Comparison of ENCODE assay signal across 8 cellular contexts in genomic region chr1:228166170-228166936, GRCh38. TPM values are rescaled to one million over a fixed set of nuclear protein-coding genes. Genes with fewer than 3 reads are reported as not detected.
DNase-seq lines count a peak whose midpoint lies in the region; ATAC-seq, FAIRE-seq and TF ChIP-seq lines count a peak whose summit lies in the region.

No MANE protein-coding gene starts in this region.

- peak overlapping the region; percentile 86 for H3K4me2 ChIP-seq in A549

- TF ChIP-seq POLR2A in A549 (IDR thresholded peaks at IDR 0.05; ENCODE audit: low read length): no peak
- TF ChIP-seq POLR2A in GM12892 (IDR thresholded peaks at IDR 0.05; ENCODE audit: low read depth, low read length): no peak

- TF ChIP-seq RAD21 in A549 (conservative IDR thresholded peaks at IDR 0.05 in 1 of 2, IDR thresholded peaks at IDR 0.05 in 1 of 2): no peak; a peak in 2 of 5 replicates

- H3K9me3 Mint-ChIP-seq in activated CD4-positive, alpha-beta T cell treated with anti-CD3 and anti-CD28 coated beads, Interleukin-2, amount 10 ng/mL, durations not matched to agents 24 days and 14 days: no peaks in the 10 kb centered on the region

- no peaks in the 10 kb centered on the region for H3K36me3 ChIP-seq in ectodermal cell (ENCODE audit: control insufficient read depth, insufficient read depth, low read length)
- peaks cover 0 to 5% of the 10 kb centered on the region in 2 donors for H3K36me3 ChIP-seq in lung (ENCODE audit: control insufficient read depth in 2 of 2, insufficient read depth in 2 of 2, low read length in 2 of 2)

- FAIRE-seq in A549 (lab: Jason Lieb, UNC) (no peak), GM12892 (lab: Jason Lieb, UNC) (peak; percentile 81)

- peaks cover 25% of the 10 kb centered on the region for H3K4me1 Mint-ChIP-seq in activated CD4-positive, alpha-beta T cell treated with anti-CD3 and anti-CD28 coated beads, Interleukin-2, amount 10 ng/mL, durations not matched to agents 24 days and 14 days

- no peaks in the 10 kb centered on the region for H3K27me3 Mint-ChIP-seq in activated CD4-positive, alpha-beta T cell treated with anti-CD3 and anti-CD28 coated beads, Interleukin-2, amount 10 ng/mL, durations not matched to agents 24 days and 14 days

- no peaks in the 10 kb centered on the region for H3K9me3 ChIP-seq in A549
- no peaks in the 10 kb centered on the region for H3K9me3 ChIP-seq in ectodermal cell (ENCODE audit: control insufficient read depth, low read length)
- H3K9me3 ChIP-seq in lung (ENCODE audit: control insufficient read depth in 2 of 2, insufficient read depth in 1 of 2, low read length in 1 of 2): no peaks in the 10 kb centered on the region

- H3K4me3 ChIP-seq in A549: peak overlapping the region; percentile 66
- peak overlapping the region; percentile 71 for H3K4me3 ChIP-seq in ectodermal cell (ENCODE audit: insufficient read depth, low read depth, low read length)
- peak overlapping the region; percentile 66 for H3K4me3 ChIP-seq in lung

- TF ChIP-seq CTCF in A549 (IDR thresholded peaks at IDR 0.05) (peak; percentile 43), lung (IDR thresholded peaks at IDR 0.05; ENCODE audit: control extremely low read depth, extremely low read depth) (no peak)

- WGBS in A549 (ENCODE audit: missing lambda C conversion rate): 30% methylated on average over 15 of the region's 26 CpGs
- 27 to 29% methylated on average over 26 of the region's 26 CpGs for WGBS in ectodermal cell, 2 experiments
- WGBS in lung, 2 donors: 10 to 19% methylated on average over 26 of the region's 26 CpGs

- H3K27ac Mint-ChIP-seq in activated CD4-positive, alpha-beta T cell treated with anti-CD3 and anti-CD28 coated beads, Interleukin-2, amount 10 ng/mL, durations not matched to agents 24 days and 14 days: peak overlapping the region; percentile 96

- H3K27ac ChIP-seq in A549 (peak overlapping the region; percentile 97 to 100), ectodermal cell (ENCODE audit: insufficient read depth, low read depth, low read length, poor library complexity, severe bottlenecking) (peak overlapping the region; percentile 99), lung (ENCODE audit: low read depth in 1 of 2, low read length in 1 of 2) (peak overlapping the region; percentile 98 to 100)

- DNase-seq in A549 (ENCODE audit: low read depth in 1 of 2, low spot score in 1 of 2): peak; percentile 74 to 82
- DNase-seq in GM12892 (ENCODE audit: insufficient read length): no peak
- DNase-seq in NCI-H128 (lab: John Stamatoyannopoulos, UW; ENCODE audit: unreplicated experiment): peak; percentile 25
- DNase-seq in activated CD4-positive, alpha-beta T cell treated with anti-CD3 and anti-CD28 coated beads, Interleukin-2, amount 10 ng/mL, durations not matched to agents 24 days and 14 days: peak; percentile 88
- DNase-seq in lung (ENCODE audit: low spot score): peak; percentile 56
- peak; percentile 27 for DNase-seq in stimulated activated CD8-positive, alpha-beta memory T cell treated with anti-CD3 and anti-CD28 coated beads, Interleukin-12 subunit alpha, Interleukin-12 subunit beta, amount 100 ng/mL, for 1 hour (ENCODE audit: low read depth)

- H3K36me3 Mint-ChIP-seq in activated CD4-positive, alpha-beta T cell treated with anti-CD3 and anti-CD28 coated beads, Interleukin-2, amount 10 ng/mL, durations not matched to agents 24 days and 14 days (ENCODE audit: low read depth): no peaks in the 10 kb centered on the region

- POLR2A ChIA-PET in A549 (lab: Yijun Ruan, JAX): interaction anchor here (0.8 to 3.4 kb wide), 8 partner anchors 23 to 292 kb away, joined by 3 to 19 read pairs (median 6); partner anchors contain the start of genes ARF1 and GUK1

- CTCF ChIA-PET in A549 (lab: Yijun Ruan, JAX): interaction anchor here (0.9 to 7.4 kb wide), 20 partner anchors 8 to 349 kb away, joined by 3 to 89 read pairs (median 4); no protein-coding TSS in a partner anchor

- H3K4me1 ChIP-seq in A549 (peaks cover 11% of the 10 kb centered on the region; the same call in 2 of the 3 replicates), ectodermal cell (ENCODE audit: control insufficient read depth, insufficient read depth, low read length) (peaks cover 11% of the 10 kb centered on the region), lung (ENCODE audit: control insufficient read depth in 2 of 2, insufficient read depth in 2 of 2, low read length in 2 of 2) (peaks cover 0 to 20% of the 10 kb centered on the region in 2 donors)

- intact Hi-C loops in activated CD4-positive, alpha-beta T cell treated with anti-CD3 and anti-CD28 coated beads, Interleukin-2, amount 10 ng/mL, durations not matched to agents 24 days and 14 days (cut with micrococcal nuclease): loop anchor here (1.0 to 10.0 kb wide), 9 partner anchors 26 to 402 kb away; partner anchors contain the start of genes ARF1, GUK1, MRPL55 and RNF187

- H3K27me3 ChIP-seq in ectodermal cell (ENCODE audit: control insufficient read depth, insufficient read depth, low read length, poor library complexity, severe bottlenecking) (no peaks in the 10 kb centered on the region), lung (ENCODE audit: control insufficient read depth, insufficient read depth) (no peaks in the 10 kb centered on the region)

- ATAC-seq in A549: peak; percentile 76 to 85
- ATAC-seq in HG02852 (IDR thresholded peaks at IDR 0.05; ENCODE audit: unreplicated experiment): peak; percentile 17
- peak; percentile 1 for ATAC-seq in lung (ENCODE audit: insufficient read depth, low FRiP score)

- H3K4me3 Mint-ChIP-seq in activated CD4-positive, alpha-beta T cell treated with anti-CD3 and anti-CD28 coated beads, Interleukin-2, amount 10 ng/mL, durations not matched to agents 24 days and 14 days: peak overlapping the region; percentile 91

- no peak for TF ChIP-seq EP300 in A549 (IDR thresholded peaks at IDR 0.05)

RNA-seq across cellular contexts. Expression of gene IBA57, which starts 0.7 kb away (rescaled TPM):
- polyA plus RNA-seq in A549 (2011; rRNA removed): 1.5 TPM in 2 replicates
- 2.8 and 4.7 TPM in 2 replicates for polyA plus RNA-seq in A549 (2012; cell fraction: cytosol; rRNA removed)
- 8.0 and 9.4 TPM in 2 replicates for polyA plus RNA-seq in A549 (2012; cell fraction: nucleus; rRNA removed)
- polyA plus RNA-seq in A549 (2017; fragmentation: RNase III; extraction: RNeasy Plus Mini Kit Qiagen cat#74134 plus additional on column Dnase treatment): 2.2 to 3.1 TPM (median 2.6 TPM) in 3 replicates
- 1.9 and 2.4 TPM in 2 replicates for polyA minus RNA-seq in A549 (2011; rRNA and poly(A)+ RNA removed)
- polyA plus RNA-seq in GM12892 (2012; ENCODE audit: missing spikeins): 1.2 TPM
- total RNA-seq in activated CD4-positive, alpha-beta T cell treated with anti-CD3 and anti-CD28 coated beads, Interleukin-2, amount 10 ng/mL, durations not matched to agents 24 days and 14 days: 10.8 and 11.4 TPM in 2 replicates
- polyA plus RNA-seq in ectodermal cell (2013, experiment 1 of 4): 6.3 TPM
- polyA plus RNA-seq in ectodermal cell (2013, experiment 2 of 4): 5.9 TPM
- polyA plus RNA-seq in ectodermal cell (2013, experiment 3 of 4): 3.5 TPM
- polyA plus RNA-seq in ectodermal cell (2013, experiment 4 of 4): 4.3 TPM
- 10 to 100 TPM in 1 of 2 donors, 1 to 10 TPM in 1; 8.4 to 21.4 TPM for total RNA-seq in lung
- 1 to 10 TPM; 2.8 to 5.4 TPM for polyA plus RNA-seq in lung

RNA-seq across cellular contexts. Expression of gene GJC2, which starts 16.6 kb away (rescaled TPM):
- polyA plus RNA-seq in A549 (2011; rRNA removed) (0.09 and 0.12 TPM in 2 replicates), A549 (2017; fragmentation: RNase III; extraction: RNeasy Plus Mini Kit Qiagen cat#74134 plus additional on column Dnase treatment) (0.37 to 0.48 TPM (median 0.40 TPM) in 3 replicates), lung (1 to 10 TPM; 1.5 to 3.4 TPM)
- 0.30 and 0.36 TPM in 2 replicates for polyA plus RNA-seq in A549 (2012; cell fraction: cytosol; rRNA removed)
- 0.32 and 1.1 TPM in 2 replicates for polyA plus RNA-seq in A549 (2012; cell fraction: nucleus; rRNA removed)
- 0.12 and 0.34 TPM in 2 replicates for polyA minus RNA-seq in A549 (2011; rRNA and poly(A)+ RNA removed)
- polyA plus RNA-seq in GM12892 (2012; ENCODE audit: missing spikeins): 0.11 TPM
- 0.69 and 0.96 TPM in 2 replicates for total RNA-seq in activated CD4-positive, alpha-beta T cell treated with anti-CD3 and anti-CD28 coated beads, Interleukin-2, amount 10 ng/mL, durations not matched to agents 24 days and 14 days
- 0.63 TPM for polyA plus RNA-seq in ectodermal cell (2013, experiment 1 of 4)
- polyA plus RNA-seq in ectodermal cell (2013, experiment 2 of 4): 0.62 TPM
- 0.64 TPM for polyA plus RNA-seq in ectodermal cell (2013, experiment 3 of 4)
- polyA plus RNA-seq in ectodermal cell (2013, experiment 4 of 4): 0.36 TPM
- total RNA-seq in lung: 1 to 10 TPM; 1.8 to 6.7 TPM

RNA-seq across cellular contexts. Expression of gene GUK1, which starts 26.3 kb away (rescaled TPM):
- 65.2 and 88.9 TPM in 2 replicates for polyA plus RNA-seq in A549 (2011; rRNA removed)
- polyA plus RNA-seq in A549 (2012; cell fraction: cytosol; rRNA removed): 267 and 296 TPM in 2 replicates
- polyA plus RNA-seq in A549 (2012; cell fraction: nucleus; rRNA removed): 225 and 294 TPM in 2 replicates
- 106 to 109 TPM (median 107 TPM) in 3 replicates for polyA plus RNA-seq in A549 (2017; fragmentation: RNase III; extraction: RNeasy Plus Mini Kit Qiagen cat#74134 plus additional on column Dnase treatment)
- 32.6 and 39.4 TPM in 2 replicates for polyA minus RNA-seq in A549 (2011; rRNA and poly(A)+ RNA removed)
- 109 TPM for polyA plus RNA-seq in GM12892 (2012; ENCODE audit: missing spikeins)
- 211 and 222 TPM in 2 replicates for total RNA-seq in activated CD4-positive, alpha-beta T cell treated with anti-CD3 and anti-CD28 coated beads, Interleukin-2, amount 10 ng/mL, durations not matched to agents 24 days and 14 days
- polyA plus RNA-seq in ectodermal cell (2013, experiment 1 of 4): 99.6 TPM
- polyA plus RNA-seq in ectodermal cell (2013, experiment 2 of 4): 91.8 TPM
- 107 TPM for polyA plus RNA-seq in ectodermal cell (2013, experiment 3 of 4)
- 114 TPM for polyA plus RNA-seq in ectodermal cell (2013, experiment 4 of 4)
- total RNA-seq in lung: 100 to 1,000 TPM; 158 to 256 TPM
- polyA plus RNA-seq in lung: 100 to 1,000 TPM; 358 to 476 TPM

RNA-seq across cellular contexts. Expression of gene OBSCN, which starts 41.5 kb away (rescaled TPM):
- polyA plus RNA-seq in A549 (2011; rRNA removed) (3.1 and 5.7 TPM in 2 replicates), A549 (2017; fragmentation: RNase III; extraction: RNeasy Plus Mini Kit Qiagen cat#74134 plus additional on column Dnase treatment) (5.7 to 6.8 TPM (median 6.5 TPM) in 3 replicates), lung (10 to 100 TPM in 1 of 2 donors, 1 to 10 TPM in 1; 5.1 to 26.1 TPM)
- polyA plus RNA-seq in A549 (2012; cell fraction: cytosol; rRNA removed): 4.9 and 6.5 TPM in 2 replicates
- 42.9 and 51.7 TPM in 2 replicates for polyA plus RNA-seq in A549 (2012; cell fraction: nucleus; rRNA removed)
- 9.9 and 13.6 TPM in 2 replicates for polyA minus RNA-seq in A549 (2011; rRNA and poly(A)+ RNA removed)
- not detected for polyA plus RNA-seq in GM12892 (2012; ENCODE audit: missing spikeins)
- total RNA-seq in activated CD4-positive, alpha-beta T cell treated with anti-CD3 and anti-CD28 coated beads, Interleukin-2, amount 10 ng/mL, durations not matched to agents 24 days and 14 days: 21.4 and 22.3 TPM in 2 replicates
- 18.2 TPM for polyA plus RNA-seq in ectodermal cell (2013, experiment 1 of 4)
- 30.8 TPM for polyA plus RNA-seq in ectodermal cell (2013, experiment 2 of 4)
- polyA plus RNA-seq in ectodermal cell (2013, experiment 3 of 4): 19.0 TPM
- 32.0 TPM for polyA plus RNA-seq in ectodermal cell (2013, experiment 4 of 4)
- total RNA-seq in lung: 10 to 100 TPM; 24.6 to 47.3 TPM

RNA-seq across cellular contexts. Expression of gene MRPL55, which starts 57.3 kb away (rescaled TPM):
- polyA plus RNA-seq in A549 (2011; rRNA removed) (54.2 and 59.7 TPM in 2 replicates), A549 (2017; fragmentation: RNase III; extraction: RNeasy Plus Mini Kit Qiagen cat#74134 plus additional on column Dnase treatment) (74.2 to 80.0 TPM (median 75.6 TPM) in 3 replicates), lung (100 to 1,000 TPM in 1 of 2 donors, 10 to 100 TPM in 1; 86.6 to 137 TPM)
- 174 and 197 TPM in 2 replicates for polyA plus RNA-seq in A549 (2012; cell fraction: cytosol; rRNA removed)
- 155 and 261 TPM in 2 replicates for polyA plus RNA-seq in A549 (2012; cell fraction: nucleus; rRNA removed)
- 26.8 and 28.5 TPM in 2 replicates for polyA minus RNA-seq in A549 (2011; rRNA and poly(A)+ RNA removed)
- 25.4 TPM for polyA plus RNA-seq in GM12892 (2012; ENCODE audit: missing spikeins)
- total RNA-seq in activated CD4-positive, alpha-beta T cell treated with anti-CD3 and anti-CD28 coated beads, Interleukin-2, amount 10 ng/mL, durations not matched to agents 24 days and 14 days: 55.2 and 62.2 TPM in 2 replicates
- 61.8 TPM for polyA plus RNA-seq in ectodermal cell (2013, experiment 1 of 4)
- polyA plus RNA-seq in ectodermal cell (2013, experiment 2 of 4): 50.4 TPM
- polyA plus RNA-seq in ectodermal cell (2013, experiment 3 of 4): 52.6 TPM
- 56.9 TPM for polyA plus RNA-seq in ectodermal cell (2013, experiment 4 of 4)
- total RNA-seq in lung: 10 to 100 TPM; 44.4 to 60.0 TPM

Comparison
In these comparisons a context has a peak if more than half of its experiments do, and no peak if none do; other contexts are left out.
1. ATAC-seq: peak in every context shown above with its lines; median percentile 80 in A549; 17 in HG02852; 1 in lung.